Comparison of ENCODE assay signal across 1 cellular context in genomic region chr12:69329669-69330428, GRCh38.
TF ChIP-seq lines count a peak whose summit lies in the region.

No MANE protein-coding gene starts in this region.

TF ChIP-seq in H1, 55 proteins besides CTCF, POLR2A, EP300 and RAD21:
- TF ChIP-seq KDM1A (IDR thresholded peaks at IDR 0.05; ENCODE audit: borderline replicate concordance, low read length) (no peak), ZNF274 (IDR thresholded peaks at IDR 0.05; ENCODE audit: borderline replicate concordance, extremely low read depth, low read length) (no peak), GABPA (IDR thresholded peaks at IDR 0.05; ENCODE audit: borderline replicate concordance, insufficient read depth, low read length) (no peak), SP4 (IDR thresholded peaks at IDR 0.05; ENCODE audit: low read length) (no peak), EZH2 (IDR thresholded peaks at IDR 0.05; ENCODE audit: low read depth, low read length, severe bottlenecking) (no peak), CTBP2 (IDR thresholded peaks at IDR 0.05; ENCODE audit: borderline replicate concordance, insufficient read depth, insufficient read length, low read length) (no peak), NRF1 (IDR thresholded peaks at IDR 0.05; ENCODE audit: low read depth, low read length) (no peak), SIRT6 (IDR thresholded peaks at IDR 0.05; ENCODE audit: low read length) (no peak), ATF2 (IDR thresholded peaks at IDR 0.05; ENCODE audit: low read length) (no peak), ASH2L (IDR thresholded peaks at IDR 0.05; ENCODE audit: low read length) (no peak), SIN3A (conservative IDR thresholded peaks at IDR 0.05 in 1 of 2, IDR thresholded peaks at IDR 0.05 in 1 of 2; ENCODE audit: low read depth in 1 of 2, low read length in 2 of 2) (no peak), POLR2AphosphoS5 (IDR thresholded peaks at IDR 0.05; ENCODE audit: low read depth, low read length) (no peak), TAF1 (IDR thresholded peaks at IDR 0.05; ENCODE audit: low read depth, low read length) (no peak), TCF12 (IDR thresholded peaks at IDR 0.05; ENCODE audit: low read depth, low read length) (no peak), TAF7 (optimal IDR thresholded peaks at IDR 0.05; ENCODE audit: borderline replicate concordance, low read depth, low read length) (no peak), NANOG (IDR thresholded peaks at IDR 0.05; ENCODE audit: insufficient read depth, low read depth, low read length, poor library complexity, severe bottlenecking) (no peak)
